In genomic region chr18:33578371-33579146, GRCh38 we compare ENCODE assay signal across 8 cellular contexts. TPM values are rescaled to one million over a fixed set of nuclear protein-coding genes. Genes with fewer than 3 reads are reported as not detected.
DNase-seq lines count a peak whose midpoint lies in the region; ATAC-seq and TF ChIP-seq lines count a peak whose summit lies in the region.

No MANE protein-coding gene starts in this region.

- H3K9me3 ChIP-seq in colonic mucosa, result no peaks in the 10 kb centered on the region
- no peaks in the 10 kb centered on the region for H3K9me3 ChIP-seq in right lobe of liver
- no peaks in the 10 kb centered on the region for H3K9me3 ChIP-seq in thoracic aorta

- 2% methylated on average over 29 of the region's 103 CpGs for WGBS in right lobe of liver (ENCODE audit: insufficient coverage, low coverage, low lambda C conversion rate, missing lambda C conversion rate)

- H3K4me3 ChIP-seq in AG10803 (ENCODE audit: low read length), result peak overlapping the region; percentile 37; the same call in 1 of the 2 replicates
- peak overlapping the region; percentile 39 for H3K4me3 ChIP-seq in colonic mucosa
- peak overlapping the region; percentile 37 to 72 (median 63) for H3K4me3 ChIP-seq in right lobe of liver
- peak overlapping the region; percentile 78 for H3K4me3 ChIP-seq in thoracic aorta

- no peak for TF ChIP-seq CTCF in AG10803 (conservative IDR thresholded peaks at IDR 0.05; ENCODE audit: low read length)
- TF ChIP-seq CTCF in colonic mucosa (IDR thresholded peaks at IDR 0.05), result no peak
- no peak for TF ChIP-seq CTCF in right lobe of liver (IDR thresholded peaks at IDR 0.05)
- no peak for TF ChIP-seq CTCF in thoracic aorta (IDR thresholded peaks at IDR 0.05)

- intact Hi-C loops in colonic mucosa (cut with DNase I), result loop anchor here (10.0 kb wide), 1 partner anchor 134 kb away; the partner anchor contains the start of gene CCDC178
- intact Hi-C loops in right lobe of liver (cut with DNase I), result no loop called here

- DNase-seq in AG10803 (ENCODE audit: low read depth), result no peak
- DNase-seq in HuH-7.5 (ENCODE audit: low spot score), result peak; percentile 25
- peak; percentile 45 for DNase-seq in colonic mucosa
- peak; percentile 39 to 63 (median 57) for DNase-seq in right lobe of liver
- no peak for DNase-seq in thoracic aorta (ENCODE audit: low spot score)
- no peak for DNase-seq in NCI-H774 (lab: John Stamatoyannopoulos, UW)
- no peak for DNase-seq in HT-29 (ENCODE audit: low spot score)

- H3K27ac ChIP-seq in colonic mucosa (no peak overlapping the region), right lobe of liver (peak overlapping the region in 2 of 3 donors; percentile 45 to 82), thoracic aorta (peak overlapping the region; percentile 75 to 84)

- H3K27me3 ChIP-seq in colonic mucosa, result no peaks in the 10 kb centered on the region
- H3K27me3 ChIP-seq in right lobe of liver, result no peaks in the 10 kb centered on the region
- no peaks in the 10 kb centered on the region for H3K27me3 ChIP-seq in thoracic aorta (replicated peaks; ENCODE audit: insufficient read depth)

- H3K9ac ChIP-seq in colonic mucosa (ENCODE audit: low read depth in 2 of 2, low read length in 2 of 2), result peak overlapping the region; percentile 47 to 55

- no peaks in the 10 kb centered on the region for H3K36me3 ChIP-seq in colonic mucosa
- no peaks in the 10 kb centered on the region for H3K36me3 ChIP-seq in right lobe of liver
- H3K36me3 ChIP-seq in thoracic aorta, result no peaks in the 10 kb centered on the region

- no peak for TF ChIP-seq POLR2A in right lobe of liver (IDR thresholded peaks at IDR 0.05)

- ATAC-seq in right lobe of liver, result peak; percentile 55 to 64 (median 62)
- ATAC-seq in thoracic aorta (ENCODE audit: insufficient number of reproducible peaks, low FRiP score, low read depth), result peak; percentile 29
- no peak for ATAC-seq in HG03460 (IDR thresholded peaks at IDR 0.05; ENCODE audit: unreplicated experiment)

- no peaks in the 10 kb centered on the region for H3K4me1 ChIP-seq in colonic mucosa
- H3K4me1 ChIP-seq in right lobe of liver, result peaks cover 0 to 5% (median 0%) of the 10 kb centered on the region in 4 donors
- H3K4me1 ChIP-seq in thoracic aorta (ENCODE audit: control insufficient read depth in 1 of 2, low read depth in 2 of 2), result peaks cover 7 to 27% of the 10 kb centered on the region in 2 donors

RNA-seq across cellular contexts. Expression of gene ASXL3, which starts 0.5 kb away (rescaled TPM):
- total RNA-seq in colonic mucosa (1 to 10 TPM in 1 of 2 donors, under 1 TPM in 1; 0.59 to 1.7 TPM), right lobe of liver (1 to 10 TPM in 3 of 6 experiments, under 1 TPM in 3; 0.12 to 4.0 (median 1.3) TPM), thoracic aorta (1 to 10 TPM; 2.2 to 7.3 TPM)
- not detected in 2 replicates for total RNA-seq in HT-29 (2014; rRNA removed; shearing (Covaris generic))

Comparison
In these comparisons a context has a peak if more than half of its experiments do, and no peak if none do; other contexts are left out.
1. DNase-seq: peak in HuH-7.5 (single experiment), colonic mucosa (single experiment) and right lobe of liver (3 of 3); none in AG10803 (single experiment), thoracic aorta (single experiment), NCI-H774 (single experiment) and HT-29 (single experiment).
2. Peak in every context shown above with its lines, with median percentiles within 50 percentile points of each other: H3K4me3 ChIP-seq.